Comparison of ENCODE assay signal across 8 cellular contexts in genomic region chr5:67493676-67494075, GRCh38.
DNase-seq lines count a peak whose midpoint lies in the region; ATAC-seq and TF ChIP-seq lines count a peak whose summit lies in the region.

No MANE protein-coding gene starts in this region.

- H3K9me3 ChIP-seq in OCI-LY1 (ENCODE audit: low read length) (no peaks in the 10 kb centered on the region), esophagus squamous epithelium (no peaks in the 10 kb centered on the region)

- H3K36me3 Mint-ChIP-seq in activated CD4-positive, alpha-beta T cell treated with anti-CD3 and anti-CD28 coated beads, Interleukin-2, amount 10 ng/mL, durations not matched to agents 7 days and 5 days (ENCODE audit: low read depth), result no peaks in the 10 kb centered on the region
- H3K36me3 Mint-ChIP-seq in naive thymus-derived CD8-positive, alpha-beta T cell, result no peaks in the 10 kb centered on the region

- no peaks in the 10 kb centered on the region for H3K4me1 Mint-ChIP-seq in activated CD4-positive, alpha-beta T cell treated with anti-CD3 and anti-CD28 coated beads, Interleukin-2, amount 10 ng/mL, durations not matched to agents 7 days and 5 days
- peaks cover 0 to 8% (median 6%) of the 10 kb centered on the region in 4 donors for H3K4me1 Mint-ChIP-seq in naive thymus-derived CD8-positive, alpha-beta T cell

- TF ChIP-seq CTCF in OCI-LY1 (IDR thresholded peaks at IDR 0.05; ENCODE audit: low read length) (peak; percentile 5; the same call in 1 of the 2 replicates), esophagus squamous epithelium (IDR thresholded peaks at IDR 0.05) (peak in 3 of 6 experiments; percentile 11 to 30 (median 18))

- DNase-seq in activated CD4-positive, alpha-beta T cell treated with anti-CD3 and anti-CD28 coated beads, Interleukin-2, amount 10 ng/mL, durations not matched to agents 7 days and 5 days, result peak; percentile 16
- no peak for DNase-seq in activated CD4-positive, alpha-beta T cell treated with anti-CD3 and anti-CD28 coated beads, Interleukin-2, amount 50 U/mL, for 48 hours
- DNase-seq in esophagus squamous epithelium (lab: John Stamatoyannopoulos, UW) (no peak), nucleus accumbens (lab: John Stamatoyannopoulos, UW) (peak in 52 of 56 donors; percentile 1 to 81 (median 54))
- DNase-seq in central memory CD4-positive, alpha-beta T cell, result no peak
- no peak for DNase-seq in naive thymus-derived CD8-positive, alpha-beta T cell

- no peaks in the 10 kb centered on the region for H3F3A ChIP-seq in OCI-LY1 (ENCODE audit: insufficient read depth, low read length)

- H3K9me2 ChIP-seq in OCI-LY1 (ENCODE audit: low read depth, low read length), result no peaks in the 10 kb centered on the region

- WGBS in esophagus squamous epithelium, 2 donors, result 77 to 80% methylated on average over 2 of the region's 2 CpGs

- H3K27me3 ChIP-seq in OCI-LY1 (ENCODE audit: insufficient read depth, low read length) (no peaks in the 10 kb centered on the region), esophagus squamous epithelium (no peaks in the 10 kb centered on the region)

- H3K79me2 ChIP-seq in OCI-LY1 (ENCODE audit: insufficient read depth, low read length), result no peaks in the 10 kb centered on the region

- no peak overlapping the region for H3K4me3 Mint-ChIP-seq in activated CD4-positive, alpha-beta T cell treated with anti-CD3 and anti-CD28 coated beads, Interleukin-2, amount 10 ng/mL, durations not matched to agents 7 days and 5 days
- H3K4me3 Mint-ChIP-seq in naive thymus-derived CD8-positive, alpha-beta T cell, result no peak overlapping the region

- CTCF ChIA-PET in activated CD4-positive, alpha-beta T cell treated with anti-CD3 and anti-CD28 coated beads, Interleukin-2, amount 10 ng/mL, durations not matched to agents 7 days and 5 days (lab: Charles Lee), result interaction anchor here (1.6 kb wide), 1 partner anchor 17 kb away, joined by 4 read pairs; no protein-coding TSS in a partner anchor

- no peaks in the 10 kb centered on the region for H4K20me1 ChIP-seq in OCI-LY1 (ENCODE audit: insufficient read depth, low read length)

- H3K27ac ChIP-seq in OCI-LY1 (ENCODE audit: low read depth, low read length, poor library complexity, severe bottlenecking), result no peak overlapping the region
- H3K27ac ChIP-seq in esophagus squamous epithelium, result peak overlapping the region; percentile 13 to 77 (median 52)

- no peak overlapping the region for H3K9ac ChIP-seq in OCI-LY1 (ENCODE audit: low read length)

- no peak overlapping the region for H2AFZ ChIP-seq in OCI-LY1 (ENCODE audit: low read length)

- POLR2A ChIA-PET in activated CD4-positive, alpha-beta T cell treated with anti-CD3 and anti-CD28 coated beads, Interleukin-2, amount 10 ng/mL, durations not matched to agents 7 days and 5 days (lab: Charles Lee), result no interaction called here
- POLR2A ChIA-PET in naive thymus-derived CD8-positive, alpha-beta T cell (lab: Charles Lee), result no interaction called here

- H3K4me3 ChIP-seq in OCI-LY1 (ENCODE audit: low read depth, low read length, poor library complexity, severe bottlenecking) (no peak overlapping the region), esophagus squamous epithelium (no peak overlapping the region)

- no peaks in the 10 kb centered on the region for H3K9me3 Mint-ChIP-seq in activated CD4-positive, alpha-beta T cell treated with anti-CD3 and anti-CD28 coated beads, Interleukin-2, amount 10 ng/mL, durations not matched to agents 7 days and 5 days
- peaks cover 0 to 10% (median 0%) of the 10 kb centered on the region in 9 donors for H3K9me3 Mint-ChIP-seq in naive thymus-derived CD8-positive, alpha-beta T cell

- no peak overlapping the region for H3K4me2 ChIP-seq in OCI-LY1 (ENCODE audit: low read length)

- H3K4me1 ChIP-seq in OCI-LY1 (ENCODE audit: insufficient read depth, low read length, severe bottlenecking) (no peaks in the 10 kb centered on the region), esophagus squamous epithelium (peaks cover 0 to 30% (median 10%) of the 10 kb centered on the region in 3 donors)

- H3K36me3 ChIP-seq in OCI-LY1 (ENCODE audit: insufficient read depth, low read length), result no peaks in the 10 kb centered on the region
- H3K36me3 ChIP-seq in esophagus squamous epithelium, result no peaks in the 10 kb centered on the region

- H3K27me3 Mint-ChIP-seq in activated CD4-positive, alpha-beta T cell treated with anti-CD3 and anti-CD28 coated beads, Interleukin-2, amount 10 ng/mL, durations not matched to agents 7 days and 5 days, result no peaks in the 10 kb centered on the region
- no peaks in the 10 kb centered on the region for H3K27me3 Mint-ChIP-seq in naive thymus-derived CD8-positive, alpha-beta T cell

- no peak for TF ChIP-seq POLR2A in esophagus squamous epithelium (IDR thresholded peaks at IDR 0.05)

- no peak overlapping the region for H3K27ac Mint-ChIP-seq in activated CD4-positive, alpha-beta T cell treated with anti-CD3 and anti-CD28 coated beads, Interleukin-2, amount 10 ng/mL, durations not matched to agents 7 days and 5 days
- peak overlapping the region in 1 of 10 donors; percentile 17 for H3K27ac Mint-ChIP-seq in naive thymus-derived CD8-positive, alpha-beta T cell

- intact Hi-C loops in esophagus squamous epithelium (cut with DNase I), result no loop called here

- no peak for ATAC-seq in HG03175 (IDR thresholded peaks at IDR 0.05; ENCODE audit: unreplicated experiment)
- ATAC-seq in naive thymus-derived CD8-positive, alpha-beta T cell, result no peak

Comparison
In these comparisons a context has a peak if more than half of its experiments do, and no peak if none do; other contexts are left out.
1. DNase-seq: peak in activated CD4-positive, alpha-beta T cell treated with anti-CD3 and anti-CD28 coated beads, Interleukin-2, amount 10 ng/mL, durations not matched to agents 7 days and 5 days (single experiment) and nucleus accumbens (52 of 56); none in activated CD4-positive, alpha-beta T cell treated with anti-CD3 and anti-CD28 coated beads, Interleukin-2, amount 50 U/mL, for 48 hours (0 of 2), esophagus squamous epithelium (single experiment), central memory CD4-positive, alpha-beta T cell (single experiment) and naive thymus-derived CD8-positive, alpha-beta T cell (0 of 10).